ENCODE assay signal across 9 cellular contexts in genomic region chrX:121000589-121000988, GRCh38. TPM values are rescaled to one million over a fixed set of nuclear protein-coding genes. Genes with fewer than 3 reads are reported as not detected.
DNase-seq lines count a peak whose midpoint lies in the region; ATAC-seq and TF ChIP-seq lines count a peak whose summit lies in the region.
"Had no signal": no experiment of that assay in that cellular context is flagged by ENCODE, and none has a peak within 500 bp of the region (broad histone marks: within the 10 kb centered on the region; RNA-seq: fewer than 3 reads in every experiment).

No MANE protein-coding gene starts in this region.

- TF ChIP-seq CTCF in GM10266 (IDR thresholded peaks at IDR 0.05; ENCODE audit: control insufficient read depth, insufficient read depth, low read depth, missing control alignments) (peak; percentile 11), left lung (IDR thresholded peaks at IDR 0.05) (no peak)

- H3K9me3 ChIP-seq in left lung, result no peaks in the 10 kb centered on the region

- peak; percentile 54; the same call in 2 of the 3 replicates for ATAC-seq in SK-N-SH treated with all-trans-retinoic acid at 6 μM for 48 hours
- ATAC-seq in left lung, result peak; percentile 49
- no peak for ATAC-seq in GM19035 (IDR thresholded peaks at IDR 0.05; ENCODE audit: unreplicated experiment)
- no peak for ATAC-seq in GM21737 (IDR thresholded peaks at IDR 0.05; ENCODE audit: unreplicated experiment)

- intact Hi-C loops in left lung (cut with DNase I), result no loop called here

- no peak overlapping the region for H3K4me3 ChIP-seq in left lung

- H3K36me3 ChIP-seq in left lung, result no peaks in the 10 kb centered on the region

- DNase-seq in GM10266 (ENCODE audit: extremely low spot score), result peak; percentile 3
- DNase-seq in HT1080 (ENCODE audit: low read depth), result peak; percentile 4
- DNase-seq in left lung, result no peak
- no peak for DNase-seq in anterior cingulate cortex (lab: John Stamatoyannopoulos, UW)
- DNase-seq in NCI-H2107 (lab: John Stamatoyannopoulos, UW), result no peak
- DNase-seq: naive B cell had no signal

- H3K27ac ChIP-seq in left lung, result no peak overlapping the region

- no peaks in the 10 kb centered on the region for H3K27me3 ChIP-seq in left lung

- H3K4me1 ChIP-seq in left lung, result no peaks in the 10 kb centered on the region

TF ChIP-seq in SK-N-SH treated with all-trans-retinoic acid at 6 μM for 48 hours, 23 proteins besides CTCF, POLR2A, EP300 and RAD21:
- TF ChIP-seq GLIS3 (CRISPR knock-in tag; IDR thresholded peaks at IDR 0.05) (no peak), PATZ1 (CRISPR knock-in tag; IDR thresholded peaks at IDR 0.05; ENCODE audit: borderline replicate concordance) (no peak), OSR1 (CRISPR knock-in tag; IDR thresholded peaks at IDR 0.05) (no peak), BACH2 (CRISPR knock-in tag; IDR thresholded peaks at IDR 0.05; ENCODE audit: borderline replicate concordance) (no peak), ZNF8 (CRISPR knock-in tag; IDR thresholded peaks at IDR 0.05) (no peak), TSHZ2 (CRISPR knock-in tag; IDR thresholded peaks at IDR 0.05) (no peak), ISL1 (CRISPR knock-in tag; IDR thresholded peaks at IDR 0.05) (no peak), RARB (CRISPR knock-in tag; IDR thresholded peaks at IDR 0.05) (no peak), CREB5 (CRISPR knock-in tag; IDR thresholded peaks at IDR 0.05; ENCODE audit: low read depth) (no peak), POU6F1 (CRISPR knock-in tag; IDR thresholded peaks at IDR 0.05; ENCODE audit: borderline replicate concordance, low read depth) (no peak), TCF4 (CRISPR knock-in tag; IDR thresholded peaks at IDR 0.05; ENCODE audit: borderline replicate concordance) (no peak), ZC3H10 (CRISPR knock-in tag; IDR thresholded peaks at IDR 0.05) (no peak), PPARA (CRISPR knock-in tag; IDR thresholded peaks at IDR 0.05; ENCODE audit: borderline replicate concordance) (no peak), ESRRG (CRISPR knock-in tag; IDR thresholded peaks at IDR 0.05) (no peak), ZFP30 (CRISPR knock-in tag; IDR thresholded peaks at IDR 0.05) (no peak), CSDC2 (CRISPR knock-in tag; IDR thresholded peaks at IDR 0.05) (no peak), ZFP3 (CRISPR knock-in tag; IDR thresholded peaks at IDR 0.05) (no peak)
- TF ChIP-seq, protein P1, sequence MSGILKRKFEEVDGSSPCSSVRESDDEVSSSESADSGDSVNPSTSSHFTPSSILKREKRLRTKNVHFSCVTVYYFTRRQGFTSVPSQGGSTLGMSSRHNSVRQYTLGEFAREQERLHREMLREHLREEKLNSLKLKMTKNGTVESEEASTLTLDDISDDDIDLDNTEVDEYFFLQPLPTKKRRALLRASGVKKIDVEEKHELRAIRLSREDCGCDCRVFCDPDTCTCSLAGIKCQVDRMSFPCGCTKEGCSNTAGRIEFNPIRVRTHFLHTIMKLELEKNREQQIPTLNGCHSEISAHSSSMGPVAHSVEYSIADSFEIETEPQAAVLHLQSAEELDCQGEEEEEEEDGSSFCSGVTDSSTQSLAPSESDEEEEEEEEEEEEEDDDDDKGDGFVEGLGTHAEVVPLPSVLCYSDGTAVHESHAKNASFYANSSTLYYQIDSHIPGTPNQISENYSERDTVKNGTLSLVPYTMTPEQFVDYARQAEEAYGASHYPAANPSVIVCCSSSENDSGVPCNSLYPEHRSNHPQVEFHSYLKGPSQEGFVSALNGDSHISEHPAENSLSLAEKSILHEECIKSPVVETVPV (CRISPR knock-in tag; IDR thresholded peaks at IDR 0.05), result no peak

RNA-seq across cellular contexts. Expression of gene CT47A1, which starts 15.0 kb away (rescaled TPM):
- not detected in 2 replicates for total RNA-seq in HT1080 (2014; rRNA removed; shearing (Covaris generic))
- not detected in 2 replicates for polyA plus RNA-seq in HT1080 (2015; cell fraction: cytosol; rRNA removed)
- polyA plus RNA-seq in HT1080 (2015; cell fraction: nucleus; rRNA removed), result not detected in 2 replicates
- total RNA-seq in left lung, result not detected

RNA-seq across cellular contexts. Expression of gene CT47A2, which starts 19.9 kb away (rescaled TPM):
- total RNA-seq in HT1080 (2014; rRNA removed; shearing (Covaris generic)), result not detected in 2 replicates
- polyA plus RNA-seq in HT1080 (2015; cell fraction: cytosol; rRNA removed), result not detected in 2 replicates
- polyA plus RNA-seq in HT1080 (2015; cell fraction: nucleus; rRNA removed), result not detected in 2 replicates
- total RNA-seq in left lung, result not detected

RNA-seq across cellular contexts. Expression of gene CT47A3, which starts 24.7 kb away (rescaled TPM):
- total RNA-seq in HT1080 (2014; rRNA removed; shearing (Covaris generic)), result not detected in 2 replicates
- polyA plus RNA-seq in HT1080 (2015; cell fraction: cytosol; rRNA removed), result not detected in 2 replicates
- not detected in 2 replicates for polyA plus RNA-seq in HT1080 (2015; cell fraction: nucleus; rRNA removed)
- not detected for total RNA-seq in left lung

RNA-seq across cellular contexts. Expression of gene CT47A4, which starts 29.6 kb away (rescaled TPM):
- not detected in 2 replicates for total RNA-seq in HT1080 (2014; rRNA removed; shearing (Covaris generic))
- not detected in 2 replicates for polyA plus RNA-seq in HT1080 (2015; cell fraction: cytosol; rRNA removed)
- polyA plus RNA-seq in HT1080 (2015; cell fraction: nucleus; rRNA removed), result not detected in 2 replicates
- total RNA-seq in left lung, result not detected

RNA-seq across cellular contexts. Expression of gene CT47A5, which starts 34.4 kb away (rescaled TPM):
- not detected in 2 replicates for total RNA-seq in HT1080 (2014; rRNA removed; shearing (Covaris generic))
- polyA plus RNA-seq in HT1080 (2015; cell fraction: cytosol; rRNA removed), result not detected in 2 replicates
- not detected in 2 replicates for polyA plus RNA-seq in HT1080 (2015; cell fraction: nucleus; rRNA removed)
- total RNA-seq in left lung, result not detected

Comparison
In these comparisons a context has a peak if more than half of its experiments do, and no peak if none do; other contexts are left out.
1. DNase-seq: peak in GM10266 (single experiment) and HT1080 (single experiment); none in left lung (0 of 2), anterior cingulate cortex (0 of 58) and NCI-H2107 (single experiment).
2. ATAC-seq: peak in SK-N-SH treated with all-trans-retinoic acid at 6 μM for 48 hours (single experiment) and left lung (single experiment); none in GM19035 (single experiment) and GM21737 (single experiment).